In genomic region chr4:3681191-3681590, GRCh38 we compare ENCODE assay signal across 22 cellular contexts.
"Had no signal": no experiment of that assay in that cellular context is flagged by ENCODE, and none has a peak within 500 bp of the region (broad histone marks: within the 10 kb centered on the region; RNA-seq: fewer than 3 reads in every experiment).

No MANE protein-coding gene starts in this region.

- H3K27me3 ChIP-seq: hepatocyte, neural progenitor cell, vagina had no signal

- H3K9me3 ChIP-seq: psoas muscle, stomach, vagina had no signal

- H3K27ac ChIP-seq: foreskin keratinocyte, hepatocyte, neural progenitor cell, parathyroid adenoma, psoas muscle, skin epidermis, stomach, vagina had no signal

- H3K36me3 Mint-ChIP-seq: natural killer cell treated with Interleukin-12 subunit alpha and Interleukin-12 subunit beta and Interleukin-15 and Interleukin-18, amount 100 ng/mL, for 72 hours; neural progenitor cell; type B pancreatic cell had no signal

- H3K4me1 ChIP-seq: foreskin keratinocyte, neural progenitor cell, parathyroid adenoma, psoas muscle, stomach, vagina had no signal

- H3K9ac ChIP-seq: neural progenitor cell, parathyroid adenoma had no signal

- H3K79me2 ChIP-seq: hepatocyte, parathyroid adenoma had no signal

- DNase-seq: effector memory CD8-positive, alpha-beta T cell; foreskin keratinocyte; mesenchymal stem cell; midbrain; occipital lobe; retina; stimulated activated CD4-positive, alpha-beta T cell treated with anti-CD3 and anti-CD28 coated beads, Interleukin-12 subunit alpha, Interleukin-12 subunit beta, amount 100 ng/mL, for 4 hours; stimulated activated naive CD4-positive, alpha-beta T cell; stomach; substantia nigra had no signal

- FAIRE-seq: colon had no signal

- ATAC-seq: effector memory CD8-positive, alpha-beta T cell; foreskin keratinocyte; natural killer cell treated with Interleukin-12 subunit alpha and Interleukin-12 subunit beta and Interleukin-15 and Interleukin-18, amount 100 ng/mL, for 72 hours; psoas muscle; sciatic nerve had no signal

- H2AFZ ChIP-seq: hepatocyte, neural progenitor cell, parathyroid adenoma had no signal

- H3K4me2 ChIP-seq: hepatocyte, neural progenitor cell had no signal

- H3K27ac Mint-ChIP-seq: dendritic cell treated with granulocyte-macrophage colony-stimulating factor and Interleukin-4, amounts not matched to agents 40 ng/mL and 50 ng/mL, for 4 days; effector memory CD8-positive, alpha-beta T cell; natural killer cell treated with Interleukin-12 subunit alpha and Interleukin-12 subunit beta and Interleukin-15 and Interleukin-18, amount 100 ng/mL, for 72 hours; neural progenitor cell; type B pancreatic cell had no signal

- H3K4me3 ChIP-seq: hepatocyte, lung, neural progenitor cell, psoas muscle, skin epidermis, stomach, vagina had no signal

- H3K9me3 Mint-ChIP-seq: dendritic cell treated with granulocyte-macrophage colony-stimulating factor and Interleukin-4, amounts not matched to agents 40 ng/mL and 50 ng/mL, for 4 days; effector memory CD8-positive, alpha-beta T cell; natural killer cell treated with Interleukin-12 subunit alpha and Interleukin-12 subunit beta and Interleukin-15 and Interleukin-18, amount 100 ng/mL, for 72 hours; type B pancreatic cell had no signal

- H3K36me3 ChIP-seq: neural progenitor cell, stomach, vagina had no signal

- H3K4me3 Mint-ChIP-seq: dendritic cell treated with granulocyte-macrophage colony-stimulating factor and Interleukin-4, amounts not matched to agents 40 ng/mL and 50 ng/mL, for 4 days; effector memory CD8-positive, alpha-beta T cell; natural killer cell treated with Interleukin-12 subunit alpha and Interleukin-12 subunit beta and Interleukin-15 and Interleukin-18, amount 100 ng/mL, for 72 hours; neural progenitor cell; type B pancreatic cell had no signal
